15 cellular contexts compared by ENCODE assay signal in genomic region chr6:13630499-13630898, GRCh38.
"Had no signal": no experiment of that assay in that cellular context is flagged by ENCODE, and none has a peak within 500 bp of the region (broad histone marks: within the 10 kb centered on the region; RNA-seq: fewer than 3 reads in every experiment).

No MANE protein-coding gene starts in this region.

- H3K27me3 Mint-ChIP-seq: activated CD4-positive, alpha-beta T cell treated with anti-CD3 and anti-CD28 coated beads, Interleukin-2, amount 10 ng/mL, durations not matched to agents 7 days and 5 days had no signal

- H3K4me1 Mint-ChIP-seq: nephron progenitor cell had no signal

- ATAC-seq: heart right ventricle had no signal

- DNase-seq: activated CD4-positive, alpha-beta T cell treated with anti-CD3 and anti-CD28 coated beads, Interleukin-2, amount 10 ng/mL, durations not matched to agents 7 days and 5 days; activated gamma-delta T cell treated with Interleukin-2 at 50 U/mL for 16 hours; cerebellar nuclear complex; dermis blood vessel endothelial cell; effector memory CD4-positive, alpha-beta T cell; esophagus squamous epithelium; heart right ventricle; left lung; midbrain; nephron progenitor cell; nucleus accumbens; sigmoid colon; stimulated activated CD4-positive, alpha-beta T cell treated with anti-CD3 and anti-CD28 coated beads, Interleukin-4, amount 100 ng/mL, for 24 hours; stimulated activated naive CD4-positive, alpha-beta T cell had no signal

- H3K9me3 Mint-ChIP-seq: activated CD4-positive, alpha-beta T cell treated with anti-CD3 and anti-CD28 coated beads, Interleukin-2, amount 10 ng/mL, durations not matched to agents 7 days and 5 days; nephron progenitor cell; T-helper 2 cell treated with Interferon-gamma antibody and Interleukin-4, amounts not matched to agents 5 μg/mL and 100 μg/mL, for 36 hours had no signal

- H3K27ac Mint-ChIP-seq: activated CD4-positive, alpha-beta T cell treated with anti-CD3 and anti-CD28 coated beads, Interleukin-2, amount 10 ng/mL, durations not matched to agents 7 days and 5 days; T-helper 2 cell treated with Interferon-gamma antibody and Interleukin-4, amounts not matched to agents 5 μg/mL and 100 μg/mL, for 36 hours had no signal

- H3K4me3 Mint-ChIP-seq: activated CD4-positive, alpha-beta T cell treated with anti-CD3 and anti-CD28 coated beads, Interleukin-2, amount 10 ng/mL, durations not matched to agents 7 days and 5 days; nephron progenitor cell; T-helper 2 cell treated with Interferon-gamma antibody and Interleukin-4, amounts not matched to agents 5 μg/mL and 100 μg/mL, for 36 hours had no signal
